In the genomic region with DNA sequence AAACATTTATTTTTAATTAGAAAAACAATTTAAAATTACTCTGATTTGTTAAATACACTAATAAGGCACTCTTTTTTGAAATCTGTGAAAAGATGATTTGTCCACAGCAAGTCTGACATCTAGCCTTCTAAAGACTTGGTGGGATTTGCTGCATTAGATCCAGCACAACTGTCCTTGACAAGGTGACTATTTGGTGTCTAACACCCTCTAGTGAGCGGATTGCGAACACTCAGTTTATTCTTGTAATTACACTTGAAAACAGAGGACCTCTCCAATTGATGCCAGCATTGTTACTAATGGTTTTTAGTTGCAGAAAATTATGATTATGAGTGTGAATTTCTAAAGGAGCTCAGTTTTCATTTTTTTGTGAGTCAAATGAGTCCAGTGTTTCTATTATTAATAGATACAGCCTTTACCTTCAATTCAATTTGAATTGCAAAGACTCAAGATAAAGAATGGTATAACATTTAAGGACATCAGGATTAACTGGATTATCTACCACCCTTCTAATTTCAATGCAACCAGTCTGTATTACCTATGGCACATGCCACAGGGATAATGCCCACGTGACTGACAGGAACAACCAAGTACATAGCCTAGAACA, we compare ENCODE assay signal across 9 cellular contexts. TPM values are rescaled to one million over a fixed set of nuclear protein-coding genes. Genes with fewer than 3 reads are reported as not detected.
DNase-seq lines count a peak whose midpoint lies in the region; ATAC-seq, FAIRE-seq and TF ChIP-seq lines count a peak whose summit lies in the region.
"Had no signal": no experiment of that assay in that cellular context is flagged by ENCODE, and none has a peak within 500 bp of the region (broad histone marks: within the 10 kb centered on the region; RNA-seq: fewer than 3 reads in every experiment).

No MANE protein-coding gene starts in this region.

- no peak overlapping the region for H2AFZ ChIP-seq in mammary epithelial cell (ENCODE audit: low read depth, low read length)

- H3K27me3 ChIP-seq in mammary epithelial cell (ENCODE audit: insufficient read depth, low read length): no peaks in the 10 kb centered on the region
- H3K27me3 ChIP-seq in CD8-positive, alpha-beta T cell (ENCODE audit: insufficient read depth, low read length): no peaks in the 10 kb centered on the region

- WGBS in mammary epithelial cell (ENCODE audit: low coverage, missing lambda C conversion rate): 0% methylated on average over 3 of the region's 3 CpGs

- H3K4me1 Mint-ChIP-seq in CD8-positive, alpha-beta T cell (ENCODE audit: low read depth): no peaks in the 10 kb centered on the region

- no peaks in the 10 kb centered on the region for H3K36me3 Mint-ChIP-seq in CD8-positive, alpha-beta T cell

- intact Hi-C loops in mammary epithelial cell (cut with micrococcal nuclease): loop anchor here (1.0 to 10.0 kb wide), 5 partner anchors 241 to 988 kb away; partner anchors contain the start of gene MME
- intact Hi-C loops in CD8-positive, alpha-beta T cell (cut with DNase I, micrococcal nuclease): loop anchor here (5.0 to 10.0 kb wide), 5 partner anchors 238 to 991 kb away; partner anchors contain the start of gene MME (in 1 of the 2)

- in situ Hi-C loops in mammary epithelial cell (cut with MboI; ENCODE audit: low sequenced_read_pairs in 2 of 2): loop anchor here (5.0 to 25.0 kb wide), 5 partner anchors 368 to 986 kb away; no protein-coding TSS in a partner anchor

- no TSS peak for BruUV-seq in mammary epithelial cell (replicated peaks; lab: Mats Ljungman, UMichigan)

- no peaks in the 10 kb centered on the region for H4K20me1 ChIP-seq in mammary epithelial cell (ENCODE audit: insufficient read depth, low read length)

- H3K9me3 ChIP-seq in mammary epithelial cell (replicated peaks; ENCODE audit: insufficient read depth, low read length): no peaks in the 10 kb centered on the region
- no peaks in the 10 kb centered on the region for H3K9me3 ChIP-seq in CD8-positive, alpha-beta T cell (ENCODE audit: low read length)

- no peak overlapping the region for H3K4me2 ChIP-seq in mammary epithelial cell (ENCODE audit: insufficient read depth, low read depth, low read length)

- DNase-seq in GDM1 (lab: John Stamatoyannopoulos, UW): peak; percentile 43
- DNase-seq in HT1080 (ENCODE audit: low read depth): peak; percentile 77
- peak; percentile 71 for DNase-seq in NCI-H82 treated with DMSO at 0.1 percent for 48 hours (lab: John Stamatoyannopoulos, UW; ENCODE audit: unreplicated experiment)
- DNase-seq in mammary epithelial cell: peak; percentile 51
- DNase-seq in kidney tubule cell (ENCODE audit: low spot score): peak; percentile 70
- DNase-seq in urothelium cell line (ENCODE audit: low spot score): peak; percentile 44
- no peak for DNase-seq in CD8-positive, alpha-beta T cell

- POLR2A ChIA-PET in CD8-positive, alpha-beta T cell (lab: Charles Lee): no interaction called here

- CTCF ChIA-PET in mammary epithelial cell (lab: Charles Lee; ENCODE audit: low non-redundant PET): no interaction called here
- CTCF ChIA-PET in CD8-positive, alpha-beta T cell (lab: Charles Lee): interaction anchor here (0.7 to 3.2 kb wide), 4 partner anchors 11 to 369 kb away, joined by 3 to 12 read pairs (median 3); no protein-coding TSS in a partner anchor

- H3K4me3 Mint-ChIP-seq in CD8-positive, alpha-beta T cell: no peak overlapping the region

- no peaks in the 10 kb centered on the region for H3K36me3 ChIP-seq in mammary epithelial cell (ENCODE audit: insufficient read depth, low read length)
- H3K36me3 ChIP-seq in CD8-positive, alpha-beta T cell (ENCODE audit: insufficient read depth, low read length): no peaks in the 10 kb centered on the region

- no peaks in the 10 kb centered on the region for H3K9me3 Mint-ChIP-seq in CD8-positive, alpha-beta T cell

- H3K27ac Mint-ChIP-seq in CD8-positive, alpha-beta T cell: no peak overlapping the region

- FAIRE-seq in urothelium cell line (lab: Jason Lieb, UNC): no peak

- no peak overlapping the region for H3K9ac ChIP-seq in mammary epithelial cell (ENCODE audit: insufficient read depth, low read length)

- ATAC-seq in GM21515 (IDR thresholded peaks at IDR 0.05; ENCODE audit: unreplicated experiment): peak; percentile 93
- no peak for ATAC-seq in CD8-positive, alpha-beta T cell

- H3K27ac ChIP-seq in mammary epithelial cell (ENCODE audit: insufficient read depth, low read depth, low read length): no peak overlapping the region
- H3K27ac ChIP-seq in CD8-positive, alpha-beta T cell (ENCODE audit: low read depth, low read length): no peak overlapping the region

- no peaks in the 10 kb centered on the region for H3K27me3 Mint-ChIP-seq in CD8-positive, alpha-beta T cell (ENCODE audit: low read depth)

- H3K79me2 ChIP-seq in mammary epithelial cell (ENCODE audit: insufficient read depth, low read length): no peaks in the 10 kb centered on the region

- TF ChIP-seq CTCF in mammary epithelial cell (conservative IDR thresholded peaks at IDR 0.05 in 1 of 2, IDR thresholded peaks at IDR 0.05 in 1 of 2; ENCODE audit: extremely low read depth in 1 of 2, insufficient read depth in 1 of 2, low read depth in 1 of 2, low read length in 2 of 2): peak; percentile 72 to 78
- no peak for TF ChIP-seq CTCF in CD8-positive, alpha-beta T cell (IDR thresholded peaks at IDR 0.05)

- no peak overlapping the region for H3K4me3 ChIP-seq in mammary epithelial cell (replicated peaks in 1 of 3; ENCODE audit: insufficient read depth in 1 of 3, low read depth in 2 of 3, low read length in 3 of 3)
- no peak overlapping the region for H3K4me3 ChIP-seq in CD8-positive, alpha-beta T cell (ENCODE audit: low read depth, low read length)

- dilution Hi-C loops in mammary epithelial cell (cut with HindIII; ENCODE audit: low sequenced_read_pairs): no loop called here

- no peaks in the 10 kb centered on the region for H3K4me1 ChIP-seq in mammary epithelial cell (ENCODE audit: insufficient read depth, low read length)
- H3K4me1 ChIP-seq in CD8-positive, alpha-beta T cell (ENCODE audit: insufficient read depth, low read length): no peaks in the 10 kb centered on the region

RNA-seq across cellular contexts. Expression of gene STRIT1, which starts 29.7 kb away (rescaled TPM):
- total RNA-seq in HT1080 (2014; rRNA removed; shearing (Covaris generic)): not detected in 2 replicates
- not detected in 2 replicates for polyA plus RNA-seq in HT1080 (2015; cell fraction: cytosol; rRNA removed)
- not detected in 2 replicates for polyA plus RNA-seq in HT1080 (2015; cell fraction: nucleus; rRNA removed)
- total RNA-seq in mammary epithelial cell: not detected
- polyA plus RNA-seq in mammary epithelial cell: not detected
- not detected for polyA minus RNA-seq in mammary epithelial cell
- total RNA-seq in CD8-positive, alpha-beta T cell: not detected
- polyA plus RNA-seq: urinary bladder had no signal

Comparison
In these comparisons a context has a peak if more than half of its experiments do, and no peak if none do; other contexts are left out.
1. DNase-seq: peak in GDM1 (single experiment), HT1080 (single experiment), NCI-H82 treated with DMSO at 0.1 percent for 48 hours (single experiment), mammary epithelial cell (single experiment), kidney tubule cell (single experiment) and urothelium cell line (single experiment); none in CD8-positive, alpha-beta T cell (0 of 7).